ENCODE assay signal across 12 cellular contexts in genomic region chr3:9800529-9800928, GRCh38. TPM values are rescaled to one million over a fixed set of nuclear protein-coding genes. Genes with fewer than 3 reads are reported as not detected.
DNase-seq lines count a peak whose midpoint lies in the region; ATAC-seq and TF ChIP-seq lines count a peak whose summit lies in the region.
"Had no signal": no experiment of that assay in that cellular context is flagged by ENCODE, and none has a peak within 500 bp of the region (broad histone marks: within the 10 kb centered on the region; RNA-seq: fewer than 3 reads in every experiment).

No MANE protein-coding gene starts in this region.

- peaks cover 69% of the 10 kb centered on the region for H3K36me3 Mint-ChIP-seq in activated CD8-positive, alpha-beta memory T cell treated with anti-CD3 and anti-CD28 coated beads, Interleukin-2, amount 10 ng/mL, durations not matched to agents 7 days and 5 days

- H3K27me3 Mint-ChIP-seq in activated CD8-positive, alpha-beta memory T cell treated with anti-CD3 and anti-CD28 coated beads, Interleukin-2, amount 10 ng/mL, durations not matched to agents 7 days and 5 days = no peaks in the 10 kb centered on the region

- no peak for DNase-seq in GM10266 (ENCODE audit: extremely low spot score)
- DNase-seq in cardiac fibroblast (ENCODE audit: low read depth in 2 of 2) = no peak
- no peak for DNase-seq in activated CD8-positive, alpha-beta memory T cell treated with anti-CD3 and anti-CD28 coated beads, Interleukin-2, amount 10 ng/mL, durations not matched to agents 7 days and 5 days
- no peak for DNase-seq in stimulated activated CD4-positive, alpha-beta T cell treated with anti-CD3 and anti-CD28 coated beads, Interleukin-2, amount 100 ng/mL, for 48 hours
- no peak for DNase-seq in inferior parietal cortex (ENCODE audit: extremely low spot score)
- DNase-seq: caudate nucleus, DMS153, NCI-H1105 treated with DMSO at 0.1 percent for 48 hours, NCI-H524 had no signal

- no peaks in the 10 kb centered on the region for H3K4me1 ChIP-seq in KMS-11 (ENCODE audit: low read depth, poor library complexity, severe bottlenecking)

- no peaks in the 10 kb centered on the region for H3F3A ChIP-seq in neural cell (ENCODE audit: insufficient read depth, low read length, poor library complexity, severe bottlenecking)

- H3K79me2 ChIP-seq in KMS-11 (ENCODE audit: insufficient read depth, low read depth) = peaks cover 4% of the 10 kb centered on the region; the same call in 1 of the 2 replicates
- peaks cover under 1% of the 10 kb centered on the region for H3K79me2 ChIP-seq in neural cell (replicated peaks; ENCODE audit: insufficient read depth, low read length)

- H3K4me3 Mint-ChIP-seq in activated CD8-positive, alpha-beta memory T cell treated with anti-CD3 and anti-CD28 coated beads, Interleukin-2, amount 10 ng/mL, durations not matched to agents 7 days and 5 days = no peak overlapping the region

- no peak for ATAC-seq in activated CD8-positive, alpha-beta memory T cell treated with anti-CD3 and anti-CD28 coated beads, Interleukin-2, amount 10 ng/mL, durations not matched to agents 7 days and 5 days
- ATAC-seq: esophagus mucosa had no signal

- CTCF ChIA-PET in activated CD8-positive, alpha-beta memory T cell treated with anti-CD3 and anti-CD28 coated beads, Interleukin-2, amount 10 ng/mL, durations not matched to agents 7 days and 5 days (lab: Charles Lee) = interaction anchor here (0.7 kb wide), 1 partner anchor 36 kb away, joined by 3 read pairs; no protein-coding TSS in a partner anchor

- TF ChIP-seq RAD21 in neural cell (conservative IDR thresholded peaks at IDR 0.05) = no peak

- H3K27ac Mint-ChIP-seq in activated CD8-positive, alpha-beta memory T cell treated with anti-CD3 and anti-CD28 coated beads, Interleukin-2, amount 10 ng/mL, durations not matched to agents 7 days and 5 days = no peak overlapping the region

- no peak overlapping the region for H3K27ac ChIP-seq in KMS-11
- H3K27ac ChIP-seq in neural cell (ENCODE audit: low read length) = no peak overlapping the region

- no peaks in the 10 kb centered on the region for H3K9me3 Mint-ChIP-seq in activated CD8-positive, alpha-beta memory T cell treated with anti-CD3 and anti-CD28 coated beads, Interleukin-2, amount 10 ng/mL, durations not matched to agents 7 days and 5 days (ENCODE audit: low read depth)

- H4K20me1 ChIP-seq in KMS-11 (ENCODE audit: insufficient read depth) (no peaks in the 10 kb centered on the region), neural cell (ENCODE audit: insufficient read depth) (no peaks in the 10 kb centered on the region)

- no peaks in the 10 kb centered on the region for H3K9me3 ChIP-seq in neural cell (ENCODE audit: low read length)

- H3K9ac ChIP-seq in KMS-11 (no peak overlapping the region), neural cell (ENCODE audit: low read length) (no peak overlapping the region)

- H3K27me3 ChIP-seq in KMS-11 (ENCODE audit: insufficient read depth, low read depth) (no peaks in the 10 kb centered on the region), neural cell (ENCODE audit: insufficient read depth, low read depth, low read length) (no peaks in the 10 kb centered on the region)

- TF ChIP-seq EP300 in neural cell (conservative IDR thresholded peaks at IDR 0.05; ENCODE audit: poor library complexity, severe bottlenecking) = no peak

- TF ChIP-seq CTCF in GM10266 (IDR thresholded peaks at IDR 0.05; ENCODE audit: control insufficient read depth, insufficient read depth, low read depth, missing control alignments) (peak; percentile 32), KMS-11 (conservative IDR thresholded peaks at IDR 0.05; ENCODE audit: low read depth, low read length) (peak; percentile 25; the same call in 1 of the 2 replicates), cardiac fibroblast (IDR thresholded peaks at IDR 0.05; ENCODE audit: low read depth, low read length) (peak; percentile 25), neural cell (IDR thresholded peaks at IDR 0.05; ENCODE audit: poor library complexity, severe bottlenecking) (peak; percentile 20)

- H2AFZ ChIP-seq in KMS-11 (ENCODE audit: low read depth) (no peak overlapping the region), neural cell (ENCODE audit: low read depth, low read length) (no peak overlapping the region)

- H3K4me3 ChIP-seq in KMS-11 (IDR thresholded peaks at IDR 0.05; ENCODE audit: insufficient read depth, low read depth, low read length) (no peak overlapping the region), cardiac fibroblast (replicated peaks in 1 of 2; ENCODE audit: low read depth in 2 of 2, low read length in 2 of 2) (no peak overlapping the region), neural cell (ENCODE audit: low read length) (no peak overlapping the region)

- H3K4me1 Mint-ChIP-seq in activated CD8-positive, alpha-beta memory T cell treated with anti-CD3 and anti-CD28 coated beads, Interleukin-2, amount 10 ng/mL, durations not matched to agents 7 days and 5 days = peaks cover 22% of the 10 kb centered on the region

- no peaks in the 10 kb centered on the region for H3K9me2 ChIP-seq in neural cell (ENCODE audit: insufficient read depth, low read length)

- H3K4me2 ChIP-seq in KMS-11 = no peak overlapping the region
- H3K4me2 ChIP-seq in neural cell (ENCODE audit: low read length) = no peak overlapping the region

- no peaks in the 10 kb centered on the region; the same call in 1 of the 2 replicates for H3K36me3 ChIP-seq in KMS-11 (ENCODE audit: insufficient read depth)
- H3K36me3 ChIP-seq in neural cell (ENCODE audit: insufficient read depth, low read length) = no peaks in the 10 kb centered on the region

TF ChIP-seq in neural cell, 6 proteins besides CTCF, POLR2A, EP300 and RAD21:
- TF ChIP-seq MXI1 (conservative IDR thresholded peaks at IDR 0.05; ENCODE audit: poor library complexity, severe bottlenecking) (no peak), EZH2 (IDR thresholded peaks at IDR 0.05; ENCODE audit: borderline replicate concordance, insufficient read depth, low read length, poor library complexity, severe bottlenecking) (no peak), TAF1 (IDR thresholded peaks at IDR 0.05; ENCODE audit: low read depth) (no peak), SMC3 (conservative IDR thresholded peaks at IDR 0.05; ENCODE audit: poor library complexity) (no peak), POLR2AphosphoS5 (IDR thresholded peaks at IDR 0.05) (no peak)
- TF ChIP-seq, protein P1, sequence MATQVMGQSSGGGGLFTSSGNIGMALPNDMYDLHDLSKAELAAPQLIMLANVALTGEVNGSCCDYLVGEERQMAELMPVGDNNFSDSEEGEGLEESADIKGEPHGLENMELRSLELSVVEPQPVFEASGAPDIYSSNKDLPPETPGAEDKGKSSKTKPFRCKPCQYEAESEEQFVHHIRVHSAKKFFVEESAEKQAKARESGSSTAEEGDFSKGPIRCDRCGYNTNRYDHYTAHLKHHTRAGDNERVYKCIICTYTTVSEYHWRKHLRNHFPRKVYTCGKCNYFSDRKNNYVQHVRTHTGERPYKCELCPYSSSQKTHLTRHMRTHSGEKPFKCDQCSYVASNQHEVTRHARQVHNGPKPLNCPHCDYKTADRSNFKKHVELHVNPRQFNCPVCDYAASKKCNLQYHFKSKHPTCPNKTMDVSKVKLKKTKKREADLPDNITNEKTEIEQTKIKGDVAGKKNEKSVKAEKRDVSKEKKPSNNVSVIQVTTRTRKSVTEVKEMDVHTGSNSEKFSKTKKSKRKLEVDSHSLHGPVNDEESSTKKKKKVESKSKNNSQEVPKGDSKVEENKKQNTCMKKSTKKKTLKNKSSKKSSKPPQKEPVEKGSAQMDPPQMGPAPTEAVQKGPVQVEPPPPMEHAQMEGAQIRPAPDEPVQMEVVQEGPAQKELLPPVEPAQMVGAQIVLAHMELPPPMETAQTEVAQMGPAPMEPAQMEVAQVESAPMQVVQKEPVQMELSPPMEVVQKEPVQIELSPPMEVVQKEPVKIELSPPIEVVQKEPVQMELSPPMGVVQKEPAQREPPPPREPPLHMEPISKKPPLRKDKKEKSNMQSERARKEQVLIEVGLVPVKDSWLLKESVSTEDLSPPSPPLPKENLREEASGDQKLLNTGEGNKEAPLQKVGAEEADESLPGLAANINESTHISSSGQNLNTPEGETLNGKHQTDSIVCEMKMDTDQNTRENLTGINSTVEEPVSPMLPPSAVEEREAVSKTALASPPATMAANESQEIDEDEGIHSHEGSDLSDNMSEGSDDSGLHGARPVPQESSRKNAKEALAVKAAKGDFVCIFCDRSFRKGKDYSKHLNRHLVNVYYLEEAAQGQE (IDR thresholded peaks at IDR 0.05; ENCODE audit: borderline replicate concordance) = no peak
TF ChIP-seq in neural cell: peak in this region for 0.

RNA-seq across cellular contexts. Expression of gene ARPC4, which starts 7.6 kb away (rescaled TPM):
- polyA plus RNA-seq in neural cell = 179 and 188 TPM in 2 replicates
- 133 and 144 TPM in 2 replicates for polyA minus RNA-seq in neural cell
- 100 to 1,000 TPM; 274 to 300 TPM for total RNA-seq in activated CD8-positive, alpha-beta memory T cell treated with anti-CD3 and anti-CD28 coated beads, Interleukin-2, amount 10 ng/mL, durations not matched to agents 7 days and 5 days

RNA-seq across cellular contexts. Expression of gene TADA3, which starts 8.3 kb away (rescaled TPM):
- 55.4 and 64.0 TPM in 2 replicates for polyA plus RNA-seq in neural cell
- polyA minus RNA-seq in neural cell = 36.5 and 39.1 TPM in 2 replicates
- 10 to 100 TPM; 89.8 to 90.6 TPM for total RNA-seq in activated CD8-positive, alpha-beta memory T cell treated with anti-CD3 and anti-CD28 coated beads, Interleukin-2, amount 10 ng/mL, durations not matched to agents 7 days and 5 days

RNA-seq across cellular contexts. Expression of gene TTLL3, which starts 9.5 kb away (rescaled TPM):
- polyA plus RNA-seq in neural cell = 47.6 and 78.3 TPM in 2 replicates
- 23.4 and 24.6 TPM in 2 replicates for polyA minus RNA-seq in neural cell
- total RNA-seq in activated CD8-positive, alpha-beta memory T cell treated with anti-CD3 and anti-CD28 coated beads, Interleukin-2, amount 10 ng/mL, durations not matched to agents 7 days and 5 days = 10 to 100 TPM; 40.4 to 77.5 TPM

RNA-seq across cellular contexts. Expression of gene CAMK1, which starts 30.8 kb away (rescaled TPM):
- 18.7 and 21.3 TPM in 2 replicates for polyA plus RNA-seq in neural cell
- 6.1 and 12.4 TPM in 2 replicates for polyA minus RNA-seq in neural cell
- 10 to 100 TPM; 31.7 to 57.7 TPM for total RNA-seq in activated CD8-positive, alpha-beta memory T cell treated with anti-CD3 and anti-CD28 coated beads, Interleukin-2, amount 10 ng/mL, durations not matched to agents 7 days and 5 days

RNA-seq across cellular contexts. Expression of gene RPUSD3, which starts 43.3 kb away (rescaled TPM):
- polyA plus RNA-seq in neural cell = 35.2 TPM in 2 replicates
- polyA minus RNA-seq in neural cell = 24.3 and 26.8 TPM in 2 replicates
- total RNA-seq in activated CD8-positive, alpha-beta memory T cell treated with anti-CD3 and anti-CD28 coated beads, Interleukin-2, amount 10 ng/mL, durations not matched to agents 7 days and 5 days = 10 to 100 TPM; 61.7 to 77.6 TPM
